In the genomic region with DNA sequence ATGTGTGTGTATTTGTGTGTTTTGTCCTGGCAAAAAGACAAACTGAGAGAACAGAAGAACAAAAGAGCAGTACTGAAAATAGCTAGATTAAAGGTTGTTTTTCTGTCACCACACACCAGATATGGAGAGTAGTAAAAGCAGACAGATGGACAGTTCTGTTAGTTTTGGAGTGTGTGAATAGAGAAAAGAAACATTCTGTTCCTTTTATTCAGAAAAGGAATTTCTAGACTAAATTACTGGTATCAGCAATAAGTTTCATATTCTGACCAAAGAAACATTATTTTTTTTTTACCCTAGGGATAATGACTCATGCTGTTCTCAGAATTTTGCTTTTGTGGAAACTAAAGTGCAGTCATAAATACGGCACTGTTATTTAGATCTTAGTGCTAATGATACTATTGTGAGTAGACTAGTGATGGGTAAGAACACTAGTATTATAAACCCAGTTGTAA, we compare ENCODE assay signal across 8 cellular contexts. TPM values are rescaled to one million over a fixed set of nuclear protein-coding genes. Genes with fewer than 3 reads are reported as not detected.
DNase-seq lines count a peak whose midpoint lies in the region; ATAC-seq lines count a peak whose summit lies in the region.

No MANE protein-coding gene starts in this region.

- ATAC-seq in GM19395 (IDR thresholded peaks at IDR 0.05; ENCODE audit: unreplicated experiment), result peak; percentile 74
- peak; percentile 70 for ATAC-seq in HG03095 (IDR thresholded peaks at IDR 0.05; ENCODE audit: unreplicated experiment)

- peak overlapping the region in 2 of 6 donors; percentile 4 to 13 for H3K27ac Mint-ChIP-seq in immature natural killer cell

- H3K4me3 Mint-ChIP-seq in immature natural killer cell, result no peak overlapping the region

- peaks cover 7 to 43% of the 10 kb centered on the region in 2 donors for H3K4me1 Mint-ChIP-seq in immature natural killer cell

- no peaks in the 10 kb centered on the region for H3K27me3 Mint-ChIP-seq in immature natural killer cell (ENCODE audit: low read depth in 3 of 3)

- H3K9me3 Mint-ChIP-seq in immature natural killer cell, result no peaks in the 10 kb centered on the region

- DNase-seq in astrocyte of the hippocampus (ENCODE audit: low read depth, low spot score) (peak; percentile 70), myocyte (ENCODE audit: low read depth) (peak; percentile 52), NCI-H1436 treated with DMSO at 0.1 percent for 48 hours (lab: John Stamatoyannopoulos, UW) (no peak), immature natural killer cell (no peak), NCI-H2227 treated with DMSO at 0.1 percent for 48 hours (lab: John Stamatoyannopoulos, UW) (no peak), NCI-H1417 treated with DMSO at 0.1 percent for 48 hours (lab: John Stamatoyannopoulos, UW) (no peak)

- H3K36me3 Mint-ChIP-seq in immature natural killer cell, result no peaks in the 10 kb centered on the region

RNA-seq across cellular contexts. Expression of gene PIK3CA, which starts 32.9 kb away (rescaled TPM):
- total RNA-seq in myocyte, result 18.5 and 21.3 TPM in 2 replicates
- polyA plus RNA-seq in myocyte (2012), result 9.2 TPM
- polyA plus RNA-seq in immature natural killer cell, result 10 to 100 TPM; 10.4 to 20.8 (median 17.2) TPM

Comparison
In these comparisons a context has a peak if more than half of its experiments do, and no peak if none do; other contexts are left out.
1. DNase-seq: peak in astrocyte of the hippocampus (single experiment) and myocyte (single experiment); none in NCI-H1436 treated with DMSO at 0.1 percent for 48 hours (single experiment), immature natural killer cell (0 of 3), NCI-H2227 treated with DMSO at 0.1 percent for 48 hours (single experiment) and NCI-H1417 treated with DMSO at 0.1 percent for 48 hours (single experiment).